Comparison of ENCODE assay signal across 1 cellular context in genomic region chr14:54478621-54479215, GRCh38.
TF ChIP-seq lines count a peak whose summit lies in the region.

No MANE protein-coding gene starts in this region.

TF ChIP-seq in SK-N-SH treated with all-trans-retinoic acid at 6 μM for 48 hours, 23 proteins besides CTCF, POLR2A, EP300 and RAD21 (continued from another document):
- TF ChIP-seq ESRRG (CRISPR knock-in tag; IDR thresholded peaks at IDR 0.05) = no peak
- no peak for TF ChIP-seq TOX (CRISPR knock-in tag; IDR thresholded peaks at IDR 0.05; ENCODE audit: borderline replicate concordance)
- TF ChIP-seq CREB5 (CRISPR knock-in tag; IDR thresholded peaks at IDR 0.05; ENCODE audit: low read depth) = no peak
- no peak for TF ChIP-seq TSHZ2 (CRISPR knock-in tag; IDR thresholded peaks at IDR 0.05)
- TF ChIP-seq PPARA (CRISPR knock-in tag; IDR thresholded peaks at IDR 0.05; ENCODE audit: borderline replicate concordance) = no peak
- TF ChIP-seq TCF4 (CRISPR knock-in tag; IDR thresholded peaks at IDR 0.05; ENCODE audit: borderline replicate concordance) = no peak
- TF ChIP-seq RARB (CRISPR knock-in tag; IDR thresholded peaks at IDR 0.05) = no peak
- TF ChIP-seq SNAI2 (CRISPR knock-in tag; IDR thresholded peaks at IDR 0.05) = no peak
- no peak for TF ChIP-seq ZNF70 (CRISPR knock-in tag; IDR thresholded peaks at IDR 0.05)
- TF ChIP-seq CSDC2 (CRISPR knock-in tag; IDR thresholded peaks at IDR 0.05) = no peak
- no peak for TF ChIP-seq BACH2 (CRISPR knock-in tag; IDR thresholded peaks at IDR 0.05; ENCODE audit: borderline replicate concordance)
